22 cellular contexts compared by ENCODE assay signal in the genomic region with DNA sequence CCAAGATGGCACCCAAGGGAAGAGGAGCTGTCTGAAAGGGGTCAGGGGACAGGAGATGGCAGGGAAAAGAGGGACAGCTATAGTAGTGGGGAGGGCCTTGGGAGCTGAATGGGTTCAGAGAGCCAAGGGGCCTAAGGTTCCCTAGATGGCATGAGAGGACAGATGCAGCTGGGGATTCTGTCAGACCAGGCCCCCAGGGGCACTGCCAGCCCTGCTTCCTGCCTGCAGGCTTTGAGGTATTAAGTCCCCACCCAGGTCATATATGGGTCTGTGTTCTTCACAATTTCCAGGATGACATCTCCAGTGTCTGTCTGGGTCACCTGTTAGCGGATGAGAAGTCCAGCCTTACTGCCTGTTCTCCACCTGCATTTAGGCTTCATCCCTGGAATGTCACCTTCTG. TPM values are rescaled to one million over a fixed set of nuclear protein-coding genes. Genes with fewer than 3 reads are reported as not detected.
"Had no signal": no experiment of that assay in that cellular context is flagged by ENCODE, and none has a peak within 500 bp of the region (broad histone marks: within the 10 kb centered on the region; RNA-seq: fewer than 3 reads in every experiment).

No MANE protein-coding gene starts in this region.

- ATAC-seq: activated CD8-positive, alpha-beta T cell treated with anti-CD3 and anti-CD28 coated beads for 36 hours; activated T-cell treated with anti-CD3 and anti-CD28 coated beads, Interleukin-2, amount 50 U/mL, for 4 hours; body of pancreas; left lobe of liver; T-helper 17 cell had no signal

- H3K4me3 ChIP-seq: body of pancreas, colonic mucosa, esophagus muscularis mucosa, hepatocyte, tibial nerve had no signal

- H3K9me3 ChIP-seq: body of pancreas, colonic mucosa, esophagus muscularis mucosa, tibial nerve had no signal

- H3K4me2 ChIP-seq: hepatocyte had no signal

- H2AFZ ChIP-seq: hepatocyte, parathyroid adenoma had no signal

- H3K27me3 ChIP-seq: body of pancreas, colonic mucosa, esophagus muscularis mucosa, hepatocyte had no signal

- H3K36me3 ChIP-seq: colonic mucosa, esophagus muscularis mucosa, tibial nerve had no signal

- H3K9ac ChIP-seq: parathyroid adenoma had no signal

- H3K79me2 ChIP-seq: hepatocyte, parathyroid adenoma had no signal

- DNase-seq: activated B cell treated with CpG ODN at 0.5 μM for 24 hours; activated CD4-positive, alpha-beta T cell treated with anti-CD3 and anti-CD28 coated beads for 48 hours; activated CD8-positive, alpha-beta T cell treated with anti-CD3 and anti-CD28 coated beads for 36 hours; activated gamma-delta T cell treated with Interleukin-2 at 50 U/mL for 16 hours; activated T-cell treated with anti-CD3 and anti-CD28 coated beads, Interleukin-2, amount 50 U/mL, for 4 hours; amygdala; central memory CD4-positive, alpha-beta T cell; colonic mucosa; naive B cell; stimulated activated CD4-positive, alpha-beta T cell treated with anti-CD3 and anti-CD28 coated beads, Interleukin-15, amount 100 ng/mL, for 24 hours; stimulated activated CD4-positive, alpha-beta T cell treated with anti-CD3 and anti-CD28 coated beads, Interleukin-4, amount 100 ng/mL, for 4 hours; stimulated activated CD8-positive, alpha-beta memory T cell treated with anti-CD3 and anti-CD28 coated beads, Interleukin-4, amount 100 ng/mL, for 48 hours; stimulated activated naive CD4-positive, alpha-beta T cell treated with Interleukin-2 at 50 U/mL for 16 hours; substantia nigra; T-helper 17 cell had no signal

- H3K27ac ChIP-seq: esophagus muscularis mucosa, hepatocyte, parathyroid adenoma, tibial nerve had no signal

RNA-seq across cellular contexts. Expression of a gene that starts 56.7 kb away (rescaled TPM):
- total RNA-seq: lung microvascular endothelial cell had no signal
